Comparison of ENCODE assay signal across 1 cellular context in genomic region chr4:10020871-10021676, GRCh38.
TF ChIP-seq lines count a peak whose summit lies in the region.

SLC2A9 (minus strand) TSS chr4:10021497; CDS start chr4:10021429, 68 bp downstream.

TF ChIP-seq in HepG2, 621 proteins besides CTCF, POLR2A, EP300 and RAD21 (continued from another document and continues in another):
- TF ChIP-seq, protein P1, sequence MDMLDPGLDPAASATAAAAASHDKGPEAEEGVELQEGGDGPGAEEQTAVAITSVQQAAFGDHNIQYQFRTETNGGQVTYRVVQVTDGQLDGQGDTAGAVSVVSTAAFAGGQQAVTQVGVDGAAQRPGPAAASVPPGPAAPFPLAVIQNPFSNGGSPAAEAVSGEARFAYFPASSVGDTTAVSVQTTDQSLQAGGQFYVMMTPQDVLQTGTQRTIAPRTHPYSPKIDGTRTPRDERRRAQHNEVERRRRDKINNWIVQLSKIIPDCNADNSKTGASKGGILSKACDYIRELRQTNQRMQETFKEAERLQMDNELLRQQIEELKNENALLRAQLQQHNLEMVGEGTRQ (IDR thresholded peaks at IDR 0.05; ENCODE audit: low read depth, low read length), result no peak
- TF ChIP-seq, protein P1 (CRISPR knock-in tag; IDR thresholded peaks at IDR 0.05; ENCODE audit: borderline replicate concordance), result 0 out of 2 replicates have a peak, but pooled peaks have one; percentile 27
- TF ChIP-seq ZSCAN22 (CRISPR knock-in tag; IDR thresholded peaks at IDR 0.05) (no peak; the same call in 1 of the 2 replicates), ZNF569 (CRISPR knock-in tag; IDR thresholded peaks at IDR 0.05; ENCODE audit: borderline replicate concordance) (no peak), SKIL (CRISPR knock-in tag; IDR thresholded peaks at IDR 0.05; ENCODE audit: borderline replicate concordance) (0 out of 2 replicates have a peak, but pooled peaks have one; percentile 45), ZSCAN5A (CRISPR knock-in tag; IDR thresholded peaks at IDR 0.05; ENCODE audit: borderline replicate concordance) (no peak), ZNF264 (CRISPR knock-in tag; IDR thresholded peaks at IDR 0.05) (no peak), FOSL2 (CRISPR knock-in tag; IDR thresholded peaks at IDR 0.05) (peak; percentile 39; the same call in 1 of the 2 replicates), SRF (IDR thresholded peaks at IDR 0.05; ENCODE audit: low read depth, low read length) (0 out of 2 replicates have a peak, but pooled peaks have one; percentile 10), XBP1 (CRISPR knock-in tag; IDR thresholded peaks at IDR 0.05) (no peak), ZSCAN29 (CRISPR knock-in tag; conservative IDR thresholded peaks at IDR 0.05) (0 out of 2 replicates have a peak, but pooled peaks have one; percentile 21), IKZF5 (CRISPR knock-in tag; IDR thresholded peaks at IDR 0.05) (no peak), KDM6A (CRISPR knock-in tag; IDR thresholded peaks at IDR 0.05; ENCODE audit: low read depth) (no peak), NFATC3 (CRISPR knock-in tag; IDR thresholded peaks at IDR 0.05) (no peak), ZNF780A (CRISPR knock-in tag; IDR thresholded peaks at IDR 0.05) (no peak), ZNF792 (CRISPR knock-in tag; IDR thresholded peaks at IDR 0.05) (peak; percentile 47; the same call in 1 of the 2 replicates), E2F2 (CRISPR knock-in tag; IDR thresholded peaks at IDR 0.05; ENCODE audit: borderline replicate concordance) (no peak), CEBPG (CRISPR knock-in tag; IDR thresholded peaks at IDR 0.05) (peak; percentile 92), POLR2AphosphoS2 (IDR thresholded peaks at IDR 0.05; ENCODE audit: low read depth, low read length) (no peak), KMT2B (CRISPR knock-in tag; IDR thresholded peaks at IDR 0.05) (0 out of 2 replicates have a peak, but pooled peaks have one; percentile 23), ZNF12 (CRISPR knock-in tag; IDR thresholded peaks at IDR 0.05) (peak; percentile 23; the same call in 1 of the 2 replicates), ZFYVE20 (CRISPR knock-in tag; IDR thresholded peaks at IDR 0.05; ENCODE audit: borderline replicate concordance, low read depth) (no peak), CENPT (CRISPR knock-in tag; IDR thresholded peaks at IDR 0.05; ENCODE audit: low read depth) (no peak), EED (CRISPR knock-in tag; IDR thresholded peaks at IDR 0.05) (no peak), STAT5B (CRISPR knock-in tag; IDR thresholded peaks at IDR 0.05) (no peak), LCORL (IDR thresholded peaks at IDR 0.05) (no peak), LCORL (CRISPR knock-in tag; IDR thresholded peaks at IDR 0.05) (peak; percentile 27; the same call in 1 of the 2 replicates), ZNF883 (CRISPR knock-in tag; IDR thresholded peaks at IDR 0.05; ENCODE audit: not compliant biosample characterization) (no peak), NFKB2 (CRISPR knock-in tag; IDR thresholded peaks at IDR 0.05; ENCODE audit: borderline replicate concordance) (0 out of 2 replicates have a peak, but pooled peaks have one; percentile 68), MYNN (CRISPR knock-in tag; IDR thresholded peaks at IDR 0.05; ENCODE audit: low read depth) (no peak), ZNF644 (CRISPR knock-in tag; IDR thresholded peaks at IDR 0.05; ENCODE audit: low read depth) (no peak), NFRKB (IDR thresholded peaks at IDR 0.05) (no peak), ZSCAN25 (CRISPR knock-in tag; IDR thresholded peaks at IDR 0.05) (no peak), ZNF740 (CRISPR knock-in tag; IDR thresholded peaks at IDR 0.05) (no peak), HNF4G (IDR thresholded peaks at IDR 0.05; ENCODE audit: borderline replicate concordance, low read depth, low read length) (peak; percentile 71), HNF4G (CRISPR knock-in tag; IDR thresholded peaks at IDR 0.05; ENCODE audit: borderline replicate concordance, low read depth) (peak; percentile 77; the same call in 1 of the 2 replicates), SOX13 (IDR thresholded peaks at IDR 0.05) (peak; percentile 15; the same call in 1 of the 2 replicates), SOX13 (CRISPR knock-in tag; conservative IDR thresholded peaks at IDR 0.05 in 1 of 2, IDR thresholded peaks at IDR 0.05 in 1 of 2) (0 out of 4 replicates have a peak, but pooled peaks of 1 of the 2 experiments have one; percentile 31), TAF1 (CRISPR knock-in tag; IDR thresholded peaks at IDR 0.05) (peak; percentile 66), SRSF1 (optimal IDR thresholded peaks at IDR 0.05; ENCODE audit: low read depth, low read length) (no peak)
- TF ChIP-seq, protein P2, sequence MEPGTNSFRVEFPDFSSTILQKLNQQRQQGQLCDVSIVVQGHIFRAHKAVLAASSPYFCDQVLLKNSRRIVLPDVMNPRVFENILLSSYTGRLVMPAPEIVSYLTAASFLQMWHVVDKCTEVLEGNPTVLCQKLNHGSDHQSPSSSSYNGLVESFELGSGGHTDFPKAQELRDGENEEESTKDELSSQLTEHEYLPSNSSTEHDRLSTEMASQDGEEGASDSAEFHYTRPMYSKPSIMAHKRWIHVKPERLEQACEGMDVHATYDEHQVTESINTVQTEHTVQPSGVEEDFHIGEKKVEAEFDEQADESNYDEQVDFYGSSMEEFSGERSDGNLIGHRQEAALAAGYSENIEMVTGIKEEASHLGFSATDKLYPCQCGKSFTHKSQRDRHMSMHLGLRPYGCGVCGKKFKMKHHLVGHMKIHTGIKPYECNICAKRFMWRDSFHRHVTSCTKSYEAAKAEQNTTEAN (CRISPR knock-in tag; conservative IDR thresholded peaks at IDR 0.05), result 0 out of 2 replicates have a peak, but pooled peaks have one; percentile 41
- TF ChIP-seq, protein P3, sequence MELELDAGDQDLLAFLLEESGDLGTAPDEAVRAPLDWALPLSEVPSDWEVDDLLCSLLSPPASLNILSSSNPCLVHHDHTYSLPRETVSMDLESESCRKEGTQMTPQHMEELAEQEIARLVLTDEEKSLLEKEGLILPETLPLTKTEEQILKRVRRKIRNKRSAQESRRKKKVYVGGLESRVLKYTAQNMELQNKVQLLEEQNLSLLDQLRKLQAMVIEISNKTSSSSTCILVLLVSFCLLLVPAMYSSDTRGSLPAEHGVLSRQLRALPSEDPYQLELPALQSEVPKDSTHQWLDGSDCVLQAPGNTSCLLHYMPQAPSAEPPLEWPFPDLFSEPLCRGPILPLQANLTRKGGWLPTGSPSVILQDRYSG (CRISPR knock-in tag; IDR thresholded peaks at IDR 0.05), result no peak
- TF ChIP-seq, protein P4, sequence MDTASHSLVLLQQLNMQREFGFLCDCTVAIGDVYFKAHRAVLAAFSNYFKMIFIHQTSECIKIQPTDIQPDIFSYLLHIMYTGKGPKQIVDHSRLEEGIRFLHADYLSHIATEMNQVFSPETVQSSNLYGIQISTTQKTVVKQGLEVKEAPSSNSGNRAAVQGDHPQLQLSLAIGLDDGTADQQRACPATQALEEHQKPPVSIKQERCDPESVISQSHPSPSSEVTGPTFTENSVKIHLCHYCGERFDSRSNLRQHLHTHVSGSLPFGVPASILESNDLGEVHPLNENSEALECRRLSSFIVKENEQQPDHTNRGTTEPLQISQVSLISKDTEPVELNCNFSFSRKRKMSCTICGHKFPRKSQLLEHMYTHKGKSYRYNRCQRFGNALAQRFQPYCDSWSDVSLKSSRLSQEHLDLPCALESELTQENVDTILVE (CRISPR knock-in tag; IDR thresholded peaks at IDR 0.05), result no peak
- TF ChIP-seq, protein P5, sequence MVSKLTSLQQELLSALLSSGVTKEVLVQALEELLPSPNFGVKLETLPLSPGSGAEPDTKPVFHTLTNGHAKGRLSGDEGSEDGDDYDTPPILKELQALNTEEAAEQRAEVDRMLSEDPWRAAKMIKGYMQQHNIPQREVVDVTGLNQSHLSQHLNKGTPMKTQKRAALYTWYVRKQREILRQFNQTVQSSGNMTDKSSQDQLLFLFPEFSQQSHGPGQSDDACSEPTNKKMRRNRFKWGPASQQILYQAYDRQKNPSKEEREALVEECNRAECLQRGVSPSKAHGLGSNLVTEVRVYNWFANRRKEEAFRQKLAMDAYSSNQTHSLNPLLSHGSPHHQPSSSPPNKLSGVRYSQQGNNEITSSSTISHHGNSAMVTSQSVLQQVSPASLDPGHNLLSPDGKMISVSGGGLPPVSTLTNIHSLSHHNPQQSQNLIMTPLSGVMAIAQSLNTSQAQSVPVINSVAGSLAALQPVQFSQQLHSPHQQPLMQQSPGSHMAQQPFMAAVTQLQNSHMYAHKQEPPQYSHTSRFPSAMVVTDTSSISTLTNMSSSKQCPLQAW (CRISPR knock-in tag; IDR thresholded peaks at IDR 0.05), result peak; percentile 76
- TF ChIP-seq, protein P6, sequence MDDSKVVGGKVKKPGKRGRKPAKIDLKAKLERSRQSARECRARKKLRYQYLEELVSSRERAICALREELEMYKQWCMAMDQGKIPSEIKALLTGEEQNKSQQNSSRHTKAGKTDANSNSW (CRISPR knock-in tag; IDR thresholded peaks at IDR 0.05; ENCODE audit: borderline replicate concordance), result no peak; the same call in 1 of the 2 replicates
- TF ChIP-seq, protein P7, sequence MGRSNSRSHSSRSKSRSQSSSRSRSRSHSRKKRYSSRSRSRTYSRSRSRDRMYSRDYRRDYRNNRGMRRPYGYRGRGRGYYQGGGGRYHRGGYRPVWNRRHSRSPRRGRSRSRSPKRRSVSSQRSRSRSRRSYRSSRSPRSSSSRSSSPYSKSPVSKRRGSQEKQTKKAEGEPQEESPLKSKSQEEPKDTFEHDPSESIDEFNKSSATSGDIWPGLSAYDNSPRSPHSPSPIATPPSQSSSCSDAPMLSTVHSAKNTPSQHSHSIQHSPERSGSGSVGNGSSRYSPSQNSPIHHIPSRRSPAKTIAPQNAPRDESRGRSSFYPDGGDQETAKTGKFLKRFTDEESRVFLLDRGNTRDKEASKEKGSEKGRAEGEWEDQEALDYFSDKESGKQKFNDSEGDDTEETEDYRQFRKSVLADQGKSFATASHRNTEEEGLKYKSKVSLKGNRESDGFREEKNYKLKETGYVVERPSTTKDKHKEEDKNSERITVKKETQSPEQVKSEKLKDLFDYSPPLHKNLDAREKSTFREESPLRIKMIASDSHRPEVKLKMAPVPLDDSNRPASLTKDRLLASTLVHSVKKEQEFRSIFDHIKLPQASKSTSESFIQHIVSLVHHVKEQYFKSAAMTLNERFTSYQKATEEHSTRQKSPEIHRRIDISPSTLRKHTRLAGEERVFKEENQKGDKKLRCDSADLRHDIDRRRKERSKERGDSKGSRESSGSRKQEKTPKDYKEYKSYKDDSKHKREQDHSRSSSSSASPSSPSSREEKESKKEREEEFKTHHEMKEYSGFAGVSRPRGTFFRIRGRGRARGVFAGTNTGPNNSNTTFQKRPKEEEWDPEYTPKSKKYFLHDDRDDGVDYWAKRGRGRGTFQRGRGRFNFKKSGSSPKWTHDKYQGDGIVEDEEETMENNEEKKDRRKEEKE (IDR thresholded peaks at IDR 0.05), result no peak
- TF ChIP-seq, protein P8, sequence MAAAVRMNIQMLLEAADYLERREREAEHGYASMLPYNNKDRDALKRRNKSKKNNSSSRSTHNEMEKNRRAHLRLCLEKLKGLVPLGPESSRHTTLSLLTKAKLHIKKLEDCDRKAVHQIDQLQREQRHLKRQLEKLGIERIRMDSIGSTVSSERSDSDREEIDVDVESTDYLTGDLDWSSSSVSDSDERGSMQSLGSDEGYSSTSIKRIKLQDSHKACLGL (CRISPR knock-in tag; IDR thresholded peaks at IDR 0.05), result 0 out of 2 replicates have a peak, but pooled peaks have one; percentile 44
